In the genomic region with DNA sequence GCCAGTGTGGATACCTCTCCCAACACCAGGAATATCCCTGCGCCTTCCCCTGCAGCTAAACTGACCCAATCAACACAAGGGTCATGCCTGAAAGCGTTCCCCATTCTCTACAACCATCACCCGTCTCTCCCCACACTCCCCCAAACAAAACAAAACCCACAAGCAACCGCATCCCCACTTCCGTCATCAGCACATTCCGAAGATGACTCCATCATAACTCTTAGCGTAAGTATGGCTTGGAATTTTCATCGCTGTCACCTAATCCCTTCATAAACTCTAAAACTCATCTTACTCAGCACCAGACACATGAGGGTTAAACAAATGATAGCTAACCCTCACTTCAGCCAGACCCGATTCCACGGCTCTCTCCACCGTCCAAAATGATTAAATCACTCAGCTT, we compare ENCODE assay signal across 1 cellular context.
TF ChIP-seq lines count a peak whose summit lies in the region.

No MANE protein-coding gene starts in this region.

TF ChIP-seq in H1, 55 proteins besides CTCF, POLR2A, EP300 and RAD21 (continued from another document):
- TF ChIP-seq, protein P1, sequence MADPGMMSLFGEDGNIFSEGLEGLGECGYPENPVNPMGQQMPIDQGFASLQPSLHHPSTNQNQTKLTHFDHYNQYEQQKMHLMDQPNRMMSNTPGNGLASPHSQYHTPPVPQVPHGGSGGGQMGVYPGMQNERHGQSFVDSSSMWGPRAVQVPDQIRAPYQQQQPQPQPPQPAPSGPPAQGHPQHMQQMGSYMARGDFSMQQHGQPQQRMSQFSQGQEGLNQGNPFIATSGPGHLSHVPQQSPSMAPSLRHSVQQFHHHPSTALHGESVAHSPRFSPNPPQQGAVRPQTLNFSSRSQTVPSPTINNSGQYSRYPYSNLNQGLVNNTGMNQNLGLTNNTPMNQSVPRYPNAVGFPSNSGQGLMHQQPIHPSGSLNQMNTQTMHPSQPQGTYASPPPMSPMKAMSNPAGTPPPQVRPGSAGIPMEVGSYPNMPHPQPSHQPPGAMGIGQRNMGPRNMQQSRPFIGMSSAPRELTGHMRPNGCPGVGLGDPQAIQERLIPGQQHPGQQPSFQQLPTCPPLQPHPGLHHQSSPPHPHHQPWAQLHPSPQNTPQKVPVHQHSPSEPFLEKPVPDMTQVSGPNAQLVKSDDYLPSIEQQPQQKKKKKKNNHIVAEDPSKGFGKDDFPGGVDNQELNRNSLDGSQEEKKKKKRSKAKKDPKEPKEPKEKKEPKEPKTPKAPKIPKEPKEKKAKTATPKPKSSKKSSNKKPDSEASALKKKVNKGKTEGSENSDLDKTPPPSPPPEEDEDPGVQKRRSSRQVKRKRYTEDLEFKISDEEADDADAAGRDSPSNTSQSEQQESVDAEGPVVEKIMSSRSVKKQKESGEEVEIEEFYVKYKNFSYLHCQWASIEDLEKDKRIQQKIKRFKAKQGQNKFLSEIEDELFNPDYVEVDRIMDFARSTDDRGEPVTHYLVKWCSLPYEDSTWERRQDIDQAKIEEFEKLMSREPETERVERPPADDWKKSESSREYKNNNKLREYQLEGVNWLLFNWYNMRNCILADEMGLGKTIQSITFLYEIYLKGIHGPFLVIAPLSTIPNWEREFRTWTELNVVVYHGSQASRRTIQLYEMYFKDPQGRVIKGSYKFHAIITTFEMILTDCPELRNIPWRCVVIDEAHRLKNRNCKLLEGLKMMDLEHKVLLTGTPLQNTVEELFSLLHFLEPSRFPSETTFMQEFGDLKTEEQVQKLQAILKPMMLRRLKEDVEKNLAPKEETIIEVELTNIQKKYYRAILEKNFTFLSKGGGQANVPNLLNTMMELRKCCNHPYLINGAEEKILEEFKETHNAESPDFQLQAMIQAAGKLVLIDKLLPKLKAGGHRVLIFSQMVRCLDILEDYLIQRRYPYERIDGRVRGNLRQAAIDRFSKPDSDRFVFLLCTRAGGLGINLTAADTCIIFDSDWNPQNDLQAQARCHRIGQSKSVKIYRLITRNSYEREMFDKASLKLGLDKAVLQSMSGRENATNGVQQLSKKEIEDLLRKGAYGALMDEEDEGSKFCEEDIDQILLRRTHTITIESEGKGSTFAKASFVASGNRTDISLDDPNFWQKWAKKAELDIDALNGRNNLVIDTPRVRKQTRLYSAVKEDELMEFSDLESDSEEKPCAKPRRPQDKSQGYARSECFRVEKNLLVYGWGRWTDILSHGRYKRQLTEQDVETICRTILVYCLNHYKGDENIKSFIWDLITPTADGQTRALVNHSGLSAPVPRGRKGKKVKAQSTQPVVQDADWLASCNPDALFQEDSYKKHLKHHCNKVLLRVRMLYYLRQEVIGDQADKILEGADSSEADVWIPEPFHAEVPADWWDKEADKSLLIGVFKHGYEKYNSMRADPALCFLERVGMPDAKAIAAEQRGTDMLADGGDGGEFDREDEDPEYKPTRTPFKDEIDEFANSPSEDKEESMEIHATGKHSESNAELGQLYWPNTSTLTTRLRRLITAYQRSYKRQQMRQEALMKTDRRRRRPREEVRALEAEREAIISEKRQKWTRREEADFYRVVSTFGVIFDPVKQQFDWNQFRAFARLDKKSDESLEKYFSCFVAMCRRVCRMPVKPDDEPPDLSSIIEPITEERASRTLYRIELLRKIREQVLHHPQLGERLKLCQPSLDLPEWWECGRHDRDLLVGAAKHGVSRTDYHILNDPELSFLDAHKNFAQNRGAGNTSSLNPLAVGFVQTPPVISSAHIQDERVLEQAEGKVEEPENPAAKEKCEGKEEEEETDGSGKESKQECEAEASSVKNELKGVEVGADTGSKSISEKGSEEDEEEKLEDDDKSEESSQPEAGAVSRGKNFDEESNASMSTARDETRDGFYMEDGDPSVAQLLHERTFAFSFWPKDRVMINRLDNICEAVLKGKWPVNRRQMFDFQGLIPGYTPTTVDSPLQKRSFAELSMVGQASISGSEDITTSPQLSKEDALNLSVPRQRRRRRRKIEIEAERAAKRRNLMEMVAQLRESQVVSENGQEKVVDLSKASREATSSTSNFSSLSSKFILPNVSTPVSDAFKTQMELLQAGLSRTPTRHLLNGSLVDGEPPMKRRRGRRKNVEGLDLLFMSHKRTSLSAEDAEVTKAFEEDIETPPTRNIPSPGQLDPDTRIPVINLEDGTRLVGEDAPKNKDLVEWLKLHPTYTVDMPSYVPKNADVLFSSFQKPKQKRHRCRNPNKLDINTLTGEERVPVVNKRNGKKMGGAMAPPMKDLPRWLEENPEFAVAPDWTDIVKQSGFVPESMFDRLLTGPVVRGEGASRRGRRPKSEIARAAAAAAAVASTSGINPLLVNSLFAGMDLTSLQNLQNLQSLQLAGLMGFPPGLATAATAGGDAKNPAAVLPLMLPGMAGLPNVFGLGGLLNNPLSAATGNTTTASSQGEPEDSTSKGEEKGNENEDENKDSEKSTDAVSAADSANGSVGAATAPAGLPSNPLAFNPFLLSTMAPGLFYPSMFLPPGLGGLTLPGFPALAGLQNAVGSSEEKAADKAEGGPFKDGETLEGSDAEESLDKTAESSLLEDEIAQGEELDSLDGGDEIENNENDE (IDR thresholded peaks at IDR 0.05; ENCODE audit: insufficient replicate concordance, low read length): no peak
- TF ChIP-seq SRF (IDR thresholded peaks at IDR 0.05; ENCODE audit: low read depth, low read length) (no peak), POU5F1 (IDR thresholded peaks at IDR 0.05; ENCODE audit: low read depth, low read length) (no peak), EGR1 (IDR thresholded peaks at IDR 0.05; ENCODE audit: borderline replicate concordance, low read depth, low read length) (no peak), KDM5A (IDR thresholded peaks at IDR 0.05; ENCODE audit: low read length) (no peak), TEAD4 (IDR thresholded peaks at IDR 0.05; ENCODE audit: low read depth, low read length) (no peak)
- TF ChIP-seq, protein P2, sequence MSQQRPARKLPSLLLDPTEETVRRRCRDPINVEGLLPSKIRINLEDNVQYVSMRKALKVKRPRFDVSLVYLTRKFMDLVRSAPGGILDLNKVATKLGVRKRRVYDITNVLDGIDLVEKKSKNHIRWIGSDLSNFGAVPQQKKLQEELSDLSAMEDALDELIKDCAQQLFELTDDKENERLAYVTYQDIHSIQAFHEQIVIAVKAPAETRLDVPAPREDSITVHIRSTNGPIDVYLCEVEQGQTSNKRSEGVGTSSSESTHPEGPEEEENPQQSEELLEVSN (IDR thresholded peaks at IDR 0.05): no peak
